26 cellular contexts compared by ENCODE assay signal in genomic region chr2:72134408-72134996, GRCh38. TPM values are rescaled to one million over a fixed set of nuclear protein-coding genes. Genes with fewer than 3 reads are reported as not detected.
"Had no signal": no experiment of that assay in that cellular context is flagged by ENCODE, and none has a peak within 500 bp of the region (broad histone marks: within the 10 kb centered on the region; RNA-seq: fewer than 3 reads in every experiment).

No MANE protein-coding gene starts in this region.

- H3K9me3 ChIP-seq: heart left ventricle, stomach, testis, uterus had no signal

- H3K27me3 ChIP-seq: testis, uterus had no signal

- FAIRE-seq: bronchial epithelial cell, endometrium, islet of Langerhans had no signal

- DNase-seq: activated B cell treated with CpG ODN at 0.5 μM for 24 hours; activated CD4-positive, alpha-beta T cell treated with anti-CD3 and anti-CD28 coated beads, Interleukin-2, amount 10 ng/mL, durations not matched to agents 24 days and 14 days; activated CD8-positive, alpha-beta memory T cell treated with anti-CD3 and anti-CD28 coated beads, Interleukin-2, amount 10 ng/mL, durations not matched to agents 7 days and 5 days; activated CD8-positive, alpha-beta T cell treated with anti-CD3 and anti-CD28 coated beads for 36 hours; activated naive CD4-positive, alpha-beta T cell treated with Interleukin-2 at 50 U/mL for 16 hours; activated naive CD8-positive, alpha-beta T cell treated with anti-CD3 and anti-CD28 coated beads, Interleukin-2, amount 10 ng/mL, durations not matched to agents 7 days and 5 days; activated T-cell treated with anti-CD3 and anti-CD28 coated beads, Interleukin-2, amount 50 U/mL, for 1 hour; amniotic stem cell; cerebellar nuclear complex; cortex of kidney; left ventricle myocardium superior; mammary epithelial cell; occipital lobe; stimulated activated CD4-positive, alpha-beta T cell treated with anti-CD3 and anti-CD28 coated beads, Interleukin-15, amount 100 ng/mL, for 24 hours; stomach; T-helper 1 cell; testis; trophoblast cell; uterus had no signal

- H3K36me3 ChIP-seq: heart left ventricle, stomach, uterus had no signal

- H3K27ac ChIP-seq: heart left ventricle, stomach, testis, uterus had no signal

- H3K4me3 ChIP-seq: heart left ventricle, smooth muscle cell, stomach, testis, uterus had no signal

- H3K4me2 ChIP-seq: smooth muscle cell had no signal

- H3K4me1 ChIP-seq: uterus had no signal

- ATAC-seq: activated CD8-positive, alpha-beta memory T cell treated with anti-CD3 and anti-CD28 coated beads, Interleukin-2, amount 10 ng/mL, durations not matched to agents 7 days and 5 days; activated CD8-positive, alpha-beta T cell treated with anti-CD3 and anti-CD28 coated beads for 36 hours; heart left ventricle; left ventricle myocardium superior; sciatic nerve; stimulated activated memory B cell treated with anti-CD40 and anti-IgM and Interleukin-4, amounts not matched to agents 10 μg/mL and 1 μg/mL and 100 μg/mL, for 72 hours had no signal

RNA-seq across cellular contexts. Expression of gene CYP26B1, which starts 13.2 kb away (rescaled TPM):
- total RNA-seq: activated B cell treated with CpG ODN at 0.5 μM for 24 hours; activated CD4-positive, alpha-beta T cell treated with anti-CD3 and anti-CD28 coated beads, Interleukin-2, amount 10 ng/mL, durations not matched to agents 24 days and 14 days; activated CD8-positive, alpha-beta memory T cell treated with anti-CD3 and anti-CD28 coated beads, Interleukin-2, amount 10 ng/mL, durations not matched to agents 7 days and 5 days; activated CD8-positive, alpha-beta T cell treated with anti-CD3 and anti-CD28 coated beads for 36 hours; activated naive CD8-positive, alpha-beta T cell treated with anti-CD3 and anti-CD28 coated beads, Interleukin-2, amount 10 ng/mL, durations not matched to agents 7 days and 5 days had no signal
